3 cellular contexts compared by ENCODE assay signal in the genomic region with DNA sequence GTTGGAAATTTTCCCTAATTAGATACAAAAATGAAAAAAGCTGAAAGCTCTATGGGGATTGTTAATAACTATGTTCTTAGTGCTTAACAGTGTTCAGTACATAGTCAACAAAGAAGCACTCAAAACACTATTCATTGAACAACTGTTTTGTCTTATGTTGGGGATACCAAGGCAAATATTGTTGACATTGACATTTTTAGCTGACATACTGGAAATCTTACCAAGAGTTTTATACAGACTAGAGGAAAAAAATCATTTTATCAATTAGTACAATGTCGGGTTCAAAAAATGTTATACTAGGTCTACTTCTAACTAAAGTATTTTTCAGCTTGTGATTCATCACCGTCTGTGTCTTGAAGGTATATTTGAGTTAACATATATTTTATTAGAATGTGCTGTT.
TF ChIP-seq lines count a peak whose summit lies in the region.

No MANE protein-coding gene starts in this region.

TF ChIP-seq in HepG2, 621 proteins besides CTCF, POLR2A, EP300 and RAD21:
- no peak for TF ChIP-seq NCOR1 (IDR thresholded peaks at IDR 0.05; ENCODE audit: borderline replicate concordance, low read length)
- no peak for TF ChIP-seq DR1 (CRISPR knock-in tag; IDR thresholded peaks at IDR 0.05)
- no peak for TF ChIP-seq GZF1 (CRISPR knock-in tag; IDR thresholded peaks at IDR 0.05)
- peak; percentile 54 to 78 for TF ChIP-seq MAFK (conservative IDR thresholded peaks at IDR 0.05 in 1 of 2, IDR thresholded peaks at IDR 0.05 in 1 of 2; ENCODE audit: low read length in 2 of 2)
- no peak for TF ChIP-seq ZNF75D (CRISPR knock-in tag; IDR thresholded peaks at IDR 0.05; ENCODE audit: borderline replicate concordance)
- no peak for TF ChIP-seq ZNF20 (CRISPR knock-in tag; IDR thresholded peaks at IDR 0.05)
- no peak for TF ChIP-seq KDM5B (CRISPR knock-in tag; IDR thresholded peaks at IDR 0.05; ENCODE audit: borderline replicate concordance)
- TF ChIP-seq, protein P1, sequence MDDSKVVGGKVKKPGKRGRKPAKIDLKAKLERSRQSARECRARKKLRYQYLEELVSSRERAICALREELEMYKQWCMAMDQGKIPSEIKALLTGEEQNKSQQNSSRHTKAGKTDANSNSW (CRISPR knock-in tag; IDR thresholded peaks at IDR 0.05; ENCODE audit: borderline replicate concordance): no peak
- no peak for TF ChIP-seq TP53 (CRISPR knock-in tag; conservative IDR thresholded peaks at IDR 0.05)
- TF ChIP-seq MAFF (IDR thresholded peaks at IDR 0.05; ENCODE audit: low read depth, low read length): peak; percentile 73; the same call in 1 of the 2 replicates

TF ChIP-seq in IMR-90, 13 proteins besides CTCF, POLR2A, EP300 and RAD21:
- no peak for TF ChIP-seq BHLHE40 (IDR thresholded peaks at IDR 0.05; ENCODE audit: low read depth, low read length)
- 0 out of 2 replicates have a peak, but pooled peaks have one; percentile 44 for TF ChIP-seq MAFK (IDR thresholded peaks at IDR 0.05; ENCODE audit: low read depth, low read length)

TF ChIP-seq in K562, 482 proteins besides CTCF, POLR2A, EP300 and RAD21:
- TF ChIP-seq MAFK (IDR thresholded peaks at IDR 0.05; ENCODE audit: low read length): 0 out of 2 replicates have a peak, but pooled peaks have one; percentile 4
- 0 out of 2 replicates have a peak, but pooled peaks have one; percentile 31 for TF ChIP-seq C11orf30 (IDR thresholded peaks at IDR 0.05; ENCODE audit: low read depth)
- TF ChIP-seq, protein P2, sequence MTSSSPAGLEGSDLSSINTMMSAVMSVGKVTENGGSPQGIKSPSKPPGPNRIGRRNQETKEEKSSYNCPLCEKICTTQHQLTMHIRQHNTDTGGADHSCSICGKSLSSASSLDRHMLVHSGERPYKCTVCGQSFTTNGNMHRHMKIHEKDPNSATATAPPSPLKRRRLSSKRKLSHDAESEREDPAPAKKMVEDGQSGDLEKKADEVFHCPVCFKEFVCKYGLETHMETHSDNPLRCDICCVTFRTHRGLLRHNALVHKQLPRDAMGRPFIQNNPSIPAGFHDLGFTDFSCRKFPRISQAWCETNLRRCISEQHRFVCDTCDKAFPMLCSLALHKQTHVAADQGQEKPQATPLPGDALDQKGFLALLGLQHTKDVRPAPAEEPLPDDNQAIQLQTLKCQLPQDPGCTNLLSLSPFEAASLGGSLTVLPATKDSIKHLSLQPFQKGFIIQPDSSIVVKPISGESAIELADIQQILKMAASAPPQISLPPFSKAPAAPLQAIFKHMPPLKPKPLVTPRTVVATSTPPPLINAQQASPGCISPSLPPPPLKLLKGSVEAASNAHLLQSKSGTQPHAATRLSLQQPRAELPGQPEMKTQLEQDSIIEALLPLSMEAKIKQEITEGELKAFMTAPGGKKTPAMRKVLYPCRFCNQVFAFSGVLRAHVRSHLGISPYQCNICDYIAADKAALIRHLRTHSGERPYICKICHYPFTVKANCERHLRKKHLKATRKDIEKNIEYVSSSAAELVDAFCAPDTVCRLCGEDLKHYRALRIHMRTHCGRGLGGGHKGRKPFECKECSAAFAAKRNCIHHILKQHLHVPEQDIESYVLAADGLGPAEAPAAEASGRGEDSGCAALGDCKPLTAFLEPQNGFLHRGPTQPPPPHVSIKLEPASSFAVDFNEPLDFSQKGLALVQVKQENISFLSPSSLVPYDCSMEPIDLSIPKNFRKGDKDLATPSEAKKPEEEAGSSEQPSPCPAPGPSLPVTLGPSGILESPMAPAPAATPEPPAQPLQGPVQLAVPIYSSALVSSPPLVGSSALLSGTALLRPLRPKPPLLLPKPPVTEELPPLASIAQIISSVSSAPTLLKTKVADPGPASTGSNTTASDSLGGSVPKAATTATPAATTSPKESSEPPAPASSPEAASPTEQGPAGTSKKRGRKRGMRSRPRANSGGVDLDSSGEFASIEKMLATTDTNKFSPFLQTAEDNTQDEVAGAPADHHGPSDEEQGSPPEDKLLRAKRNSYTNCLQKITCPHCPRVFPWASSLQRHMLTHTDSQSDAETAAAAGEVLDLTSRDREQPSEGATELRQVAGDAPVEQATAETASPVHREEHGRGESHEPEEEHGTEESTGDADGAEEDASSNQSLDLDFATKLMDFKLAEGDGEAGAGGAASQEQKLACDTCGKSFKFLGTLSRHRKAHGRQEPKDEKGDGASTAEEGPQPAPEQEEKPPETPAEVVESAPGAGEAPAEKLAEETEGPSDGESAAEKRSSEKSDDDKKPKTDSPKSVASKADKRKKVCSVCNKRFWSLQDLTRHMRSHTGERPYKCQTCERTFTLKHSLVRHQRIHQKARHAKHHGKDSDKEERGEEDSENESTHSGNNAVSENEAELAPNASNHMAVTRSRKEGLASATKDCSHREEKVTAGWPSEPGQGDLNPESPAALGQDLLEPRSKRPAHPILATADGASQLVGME (CRISPR knock-in tag; IDR thresholded peaks at IDR 0.05): no peak
